1 cellular context compared by ENCODE assay signal in the genomic region with DNA sequence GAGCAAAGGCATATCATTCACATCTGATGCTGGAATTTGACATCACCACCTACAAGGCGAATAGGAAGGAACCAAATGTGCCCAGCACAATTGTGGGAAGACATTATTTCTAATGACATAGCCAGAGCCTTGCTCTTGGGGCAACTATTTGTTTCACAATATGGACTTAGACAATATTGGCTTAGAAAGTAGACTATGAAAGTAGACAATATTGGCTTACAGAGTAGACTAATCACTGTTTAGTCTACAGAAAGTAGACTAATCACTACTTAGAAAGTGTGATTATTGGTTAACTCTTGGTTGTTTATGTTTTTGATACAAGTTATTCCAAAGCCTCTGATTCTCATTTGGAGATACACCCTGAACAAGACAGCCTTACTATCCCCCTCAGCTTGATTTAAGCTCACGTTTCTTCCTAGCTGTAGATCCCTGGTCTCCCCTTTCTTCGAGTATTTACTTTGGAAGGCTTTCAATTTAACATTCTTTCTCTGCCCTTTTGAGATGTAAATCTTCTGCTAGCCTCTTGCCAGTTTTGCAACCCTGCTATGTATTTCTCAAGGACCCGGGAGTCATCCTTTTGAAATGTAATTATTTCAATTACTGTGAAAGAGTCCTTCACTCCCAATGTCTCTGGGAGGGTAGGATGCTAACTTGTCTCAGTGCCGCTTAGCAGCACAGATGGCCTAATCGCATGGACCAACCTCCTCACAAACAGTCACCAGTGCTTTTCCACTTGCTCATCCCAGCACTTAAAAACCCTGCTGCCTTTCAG.
TF ChIP-seq lines count a peak whose summit lies in the region.

No MANE protein-coding gene starts in this region.

TF ChIP-seq in IMR-90, 13 proteins besides CTCF, POLR2A, EP300 and RAD21:
- peak; percentile 87 for TF ChIP-seq CEBPB (IDR thresholded peaks at IDR 0.05; ENCODE audit: low read depth, low read length)
- TF ChIP-seq NFE2L2 (IDR thresholded peaks at IDR 0.05; ENCODE audit: low read depth, low read length), result no peak
- TF ChIP-seq CHD1 (IDR thresholded peaks at IDR 0.05; ENCODE audit: low read depth, low read length), result no peak
- no peak for TF ChIP-seq MXI1 (IDR thresholded peaks at IDR 0.05; ENCODE audit: borderline replicate concordance, low read depth, low read length)
- TF ChIP-seq RFX5 (IDR thresholded peaks at IDR 0.05; ENCODE audit: low read depth, low read length), result no peak
- no peak for TF ChIP-seq MAZ (IDR thresholded peaks at IDR 0.05; ENCODE audit: borderline replicate concordance, low read depth, low read length)
- TF ChIP-seq BHLHE40 (IDR thresholded peaks at IDR 0.05; ENCODE audit: low read depth, low read length), result peak; percentile 48; the same call in 1 of the 2 replicates
- TF ChIP-seq MAFK (IDR thresholded peaks at IDR 0.05; ENCODE audit: low read depth, low read length), result no peak
- TF ChIP-seq FOS (IDR thresholded peaks at IDR 0.05; ENCODE audit: low read depth, low read length), result peak; percentile 27; the same call in 1 of the 2 replicates
- no peak for TF ChIP-seq RCOR1 (IDR thresholded peaks at IDR 0.05; ENCODE audit: insufficient replicate concordance, low read length)
